8 cellular contexts compared by ENCODE assay signal in genomic region chr10:90911133-90912048, GRCh38. TPM values are rescaled to one million over a fixed set of nuclear protein-coding genes. Genes with fewer than 3 reads are reported as not detected.
DNase-seq lines count a peak whose midpoint lies in the region; ATAC-seq and TF ChIP-seq lines count a peak whose summit lies in the region.
"Not testable (repeated sequence)": the region's sequence is repeated elsewhere in the genome, so short reads cannot be mapped to it uniquely, and the experiment has no call there.

No MANE protein-coding gene starts in this region.

- TF ChIP-seq CTCF in BJ (IDR thresholded peaks at IDR 0.05; ENCODE audit: insufficient read depth, low read depth, low read length) = peak; percentile 87
- peak; percentile 79 for TF ChIP-seq CTCF in WTC11 (IDR thresholded peaks at IDR 0.05)

- in situ Hi-C loops in T47D (cut with HindIII; ENCODE audit: low pct_unique_long_range_greater_than_20kb, low sequenced_read_pairs) = not testable (repeated sequence)

- not testable (repeated sequence) for H3K4me3 Mint-ChIP-seq in WTC11

- not testable (repeated sequence) for H3K27me3 ChIP-seq in BJ (ENCODE audit: control insufficient read depth, insufficient read depth, low read length)

- not testable (repeated sequence) for H3K36me3 ChIP-seq in BJ (ENCODE audit: control insufficient read depth, insufficient read depth, low read length)

- not testable (repeated sequence) for H3K27ac Mint-ChIP-seq in WTC11

- CTCF ChIA-PET in BJ (lab: Yijun Ruan, JAX) = interaction anchor here (0.6 to 6.5 kb wide), 40 partner anchors 8 to 510 kb away, joined by 3 to 76 read pairs (median 4); partner anchors contain the start of gene ANKRD1
- CTCF ChIA-PET in WTC11 (lab: Charles Lee) = interaction anchor here (0.6 to 3.3 kb wide), 43 partner anchors 9 to 825 kb away, joined by 3 to 19 read pairs (median 4); partner anchors contain the start of genes ANKRD1, PCGF5 and RPP30

- not testable (repeated sequence) for H3K36me3 Mint-ChIP-seq in WTC11

- peaks cover 72% of the 10 kb centered on the region for H3K27me3 Mint-ChIP-seq in WTC11 (ENCODE audit: low read depth)

- POLR2A ChIA-PET in BJ (lab: Charles Lee) = not testable (repeated sequence)
- POLR2A ChIA-PET in WTC11 (lab: Charles Lee) = interaction anchor here (0.5 to 0.8 kb wide), 2 partner anchors 10 to 241 kb away, joined by 3 read pairs; no protein-coding TSS in a partner anchor

- not testable (repeated sequence) for DNase-seq in BJ (ENCODE audit: low read depth)
- peak; percentile 65 for DNase-seq in NCI-H345 (lab: John Stamatoyannopoulos, UW)
- peak; percentile 54 for DNase-seq in WTC11 (ENCODE audit: low spot score)
- DNase-seq in T47D (ENCODE audit: low read depth in 1 of 2, low spot score in 1 of 2) = peak; percentile 50 to 89
- peak; percentile 95 for DNase-seq in inferior parietal cortex (ENCODE audit: extremely low spot score)
- peak; percentile 16 for DNase-seq in stimulated activated CD4-positive, alpha-beta T cell treated with anti-CD3 and anti-CD28 coated beads, Interleukin-12 subunit alpha, Interleukin-12 subunit beta, amount 100 ng/mL, for 4 hours

- peak; percentile 74 for ATAC-seq in GM19328 (IDR thresholded peaks at IDR 0.05; ENCODE audit: unreplicated experiment)
- ATAC-seq in HG03442 (IDR thresholded peaks at IDR 0.05; ENCODE audit: unreplicated experiment) = peak; percentile 87
- ATAC-seq in WTC11 = peak; percentile 93

- not testable (repeated sequence) for H3K4me1 Mint-ChIP-seq in WTC11

- not testable (repeated sequence) for H3K9me3 Mint-ChIP-seq in WTC11

- not testable (repeated sequence) for H3K4me3 ChIP-seq in BJ (ENCODE audit: low read depth, low read length)

TF ChIP-seq in WTC11, 78 proteins besides CTCF, POLR2A, EP300 and RAD21:
- peak; percentile 17; the same call in 1 of the 2 replicates for TF ChIP-seq CDX4 (CRISPR knock-in tag; IDR thresholded peaks at IDR 0.05; ENCODE audit: borderline replicate concordance)

RNA-seq across cellular contexts. Expression of gene ANKRD1, which starts 9.5 kb away (rescaled TPM):
- 2.2 and 3.2 TPM in 2 replicates for polyA plus RNA-seq in BJ (2011; rRNA removed)
- polyA minus RNA-seq in BJ (2011; rRNA and poly(A)+ RNA removed) = 0.77 and 3.3 TPM in 2 replicates
- total RNA-seq in WTC11 (2021) = not detected in 3 replicates

RNA-seq across cellular contexts. Expression of gene RPP30, which starts 39.6 kb away (rescaled TPM):
- polyA plus RNA-seq in BJ (2011; rRNA removed) = 26.2 and 47.9 TPM in 2 replicates
- polyA minus RNA-seq in BJ (2011; rRNA and poly(A)+ RNA removed) = 11.6 and 16.1 TPM in 2 replicates
- 50.3 to 56.4 TPM (median 53.0 TPM) in 3 replicates for total RNA-seq in WTC11 (2021)

RNA-seq across cellular contexts. Expression of gene HTR7, which starts 53.6 kb away (rescaled TPM):
- 0.16 and 0.17 TPM in 2 replicates for polyA plus RNA-seq in BJ (2011; rRNA removed)
- polyA minus RNA-seq in BJ (2011; rRNA and poly(A)+ RNA removed) = 0.05 and 0.10 TPM in 2 replicates
- 8.9 to 11.2 TPM (median 9.3 TPM) in 3 replicates for total RNA-seq in WTC11 (2021)
